In genomic region chr12:55812088-55812487, GRCh38 we compare ENCODE assay signal across 15 cellular contexts. TPM values are rescaled to one million over a fixed set of nuclear protein-coding genes. Genes with fewer than 3 reads are reported as not detected.
"Had no signal": no experiment of that assay in that cellular context is flagged by ENCODE, and none has a peak within 500 bp of the region (broad histone marks: within the 10 kb centered on the region; RNA-seq: fewer than 3 reads in every experiment).

No MANE protein-coding gene starts in this region.

- H3K9me3 ChIP-seq: adrenal gland, gastroesophageal sphincter, tibial artery had no signal

- ATAC-seq: activated CD8-positive, alpha-beta T cell treated with anti-CD3 and anti-CD28 coated beads for 36 hours; gastroesophageal sphincter; right cardiac atrium; stimulated activated memory B cell treated with anti-CD40 and anti-IgM and Interleukin-4, amounts not matched to agents 10 μg/mL and 1 μg/mL and 100 μg/mL, for 72 hours had no signal

- H3K27me3 ChIP-seq: adrenal gland, gastroesophageal sphincter, tibial artery had no signal

- H3K4me3 Mint-ChIP-seq: activated CD8-positive, alpha-beta T cell treated with anti-CD3 and anti-CD28 coated beads for 36 hours; stimulated activated memory B cell treated with anti-CD40 and anti-IgM and Interleukin-4, amounts not matched to agents 10 μg/mL and 1 μg/mL and 100 μg/mL, for 72 hours had no signal

- H3K27ac ChIP-seq: adrenal gland, gastroesophageal sphincter, tibial artery had no signal

- H3K4me3 ChIP-seq: adrenal gland, gastroesophageal sphincter, smooth muscle cell, tibial artery had no signal

- H3K9me3 Mint-ChIP-seq: activated CD8-positive, alpha-beta T cell treated with anti-CD3 and anti-CD28 coated beads for 36 hours; stimulated activated memory B cell treated with anti-CD40 and anti-IgM and Interleukin-4, amounts not matched to agents 10 μg/mL and 1 μg/mL and 100 μg/mL, for 72 hours had no signal

- H3K27ac Mint-ChIP-seq: stimulated activated memory B cell treated with anti-CD40 and anti-IgM and Interleukin-4, amounts not matched to agents 10 μg/mL and 1 μg/mL and 100 μg/mL, for 72 hours had no signal

- DNase-seq: activated CD4-positive, CD25-positive, alpha-beta regulatory T cell treated with anti-CD3 and anti-CD28 coated beads, Interleukin-2, amount 50 U/mL, for 72 hours; activated CD8-positive, alpha-beta T cell treated with anti-CD3 and anti-CD28 coated beads for 36 hours; activated effector memory CD4-positive, alpha-beta T cell treated with anti-CD3 and anti-CD28 coated beads, Interleukin-2, amount 50 U/mL, for 16 hours; adrenal gland; caudate nucleus; cortex of kidney; effector CD8-positive, alpha-beta T cell; kidney; right cardiac atrium; SHP77 treated with DMSO at 0.1 percent for 48 hours; T-helper 2 cell; tibial artery had no signal

- H3K27me3 Mint-ChIP-seq: activated CD8-positive, alpha-beta T cell treated with anti-CD3 and anti-CD28 coated beads for 36 hours; stimulated activated memory B cell treated with anti-CD40 and anti-IgM and Interleukin-4, amounts not matched to agents 10 μg/mL and 1 μg/mL and 100 μg/mL, for 72 hours had no signal

RNA-seq across cellular contexts. Expression of gene MMP19, which starts 30.6 kb away (rescaled TPM):
- total RNA-seq: activated CD8-positive, alpha-beta T cell treated with anti-CD3 and anti-CD28 coated beads for 36 hours had no signal
